Comparison of ENCODE assay signal across 10 cellular contexts in genomic region chr6:87907521-87907920, GRCh38.
DNase-seq lines count a peak whose midpoint lies in the region; ATAC-seq and TF ChIP-seq lines count a peak whose summit lies in the region.
"Had no signal": no experiment of that assay in that cellular context is flagged by ENCODE, and none has a peak within 500 bp of the region (broad histone marks: within the 10 kb centered on the region; RNA-seq: fewer than 3 reads in every experiment).

No MANE protein-coding gene starts in this region.

- H3K9me3 ChIP-seq in RWPE2 (ENCODE audit: severe bottlenecking): no peaks in the 10 kb centered on the region
- H3K9me3 ChIP-seq in transverse colon: no peaks in the 10 kb centered on the region

- H3K4me1 ChIP-seq in RWPE2 (ENCODE audit: insufficient read depth, poor library complexity, severe bottlenecking): no peaks in the 10 kb centered on the region
- no peaks in the 10 kb centered on the region for H3K4me1 ChIP-seq in transverse colon

- ATAC-seq in HG02588 (IDR thresholded peaks at IDR 0.05; ENCODE audit: unreplicated experiment) (peak; percentile 42), RWPE2 (ENCODE audit: low read depth) (peak; percentile 40; the same call in 2 of the 3 replicates), HG03139 (IDR thresholded peaks at IDR 0.05; ENCODE audit: unreplicated experiment) (no peak)
- ATAC-seq: HCT116 had no signal

- H3K27me3 ChIP-seq in RWPE2 (ENCODE audit: insufficient read depth, poor library complexity, severe bottlenecking) (no peaks in the 10 kb centered on the region), transverse colon (no peaks in the 10 kb centered on the region)

- no peak for TF ChIP-seq CTCF in RWPE2 (IDR thresholded peaks at IDR 0.05; ENCODE audit: poor library complexity, severe bottlenecking)
- TF ChIP-seq CTCF in transverse colon (IDR thresholded peaks at IDR 0.05): no peak

- whole genome bisulfite sequencing in transverse colon (ENCODE audit: low coverage in 1 of 2), 2 donors: 52 to 60% methylated on average over 2 of the region's 2 CpGs

- H3K4me3 ChIP-seq in RWPE2 (ENCODE audit: severe bottlenecking) (no peak overlapping the region), transverse colon (no peak overlapping the region)

- H3K36me3 ChIP-seq in RWPE2 (ENCODE audit: low read depth): no peaks in the 10 kb centered on the region
- no peaks in the 10 kb centered on the region for H3K36me3 ChIP-seq in transverse colon

- no peak overlapping the region for H3K27ac ChIP-seq in RWPE2 (ENCODE audit: poor library complexity, severe bottlenecking)
- no peak overlapping the region for H3K27ac ChIP-seq in transverse colon

- no peak for TF ChIP-seq POLR2A in transverse colon (IDR thresholded peaks at IDR 0.05)

- no peak for TF ChIP-seq EP300 in transverse colon (IDR thresholded peaks at IDR 0.05; ENCODE audit: low read depth)

- intact Hi-C loops in transverse colon (cut with DNase I; ENCODE audit: low total_unique reads): no loop called here

- in situ Hi-C loops in transverse colon (cut with MboI; ENCODE audit: low pct_ligation_motif_present in 1 of 4, low pct_unique_long_range_greater_than_20kb in 1 of 4, low sequenced_read_pairs in 3 of 4): no loop called here

- DNase-seq in GM04503 (ENCODE audit: low read depth): peak; percentile 59
- DNase-seq in RWPE2 (ENCODE audit: low spot score): no peak
- peak; percentile 85 for DNase-seq in kidney glomerular epithelial cell (lab: John Stamatoyannopoulos, UW)
- DNase-seq in NCI-H82 (lab: John Stamatoyannopoulos, UW): no peak
- DNase-seq in transverse colon: no peak
- DNase-seq in germinal center (ENCODE audit: low spot score): no peak
- DNase-seq: stimulated activated naive CD4-positive, alpha-beta T cell treated with Interleukin-2 at 50 U/mL for 16 hours had no signal

Comparison
In these comparisons a context has a peak if more than half of its experiments do, and no peak if none do; other contexts are left out.
1. DNase-seq: peak in GM04503 (single experiment) and kidney glomerular epithelial cell (single experiment); none in RWPE2 (single experiment), NCI-H82 (single experiment), transverse colon (single experiment) and germinal center (single experiment).